Comparison of ENCODE assay signal across 1 cellular context in genomic region chr19:4792019-4792865, GRCh38.
TF ChIP-seq lines count a peak whose summit lies in the region.

No MANE protein-coding gene starts in this region.

TF ChIP-seq in IMR-90, 13 proteins besides CTCF, POLR2A, EP300 and RAD21:
- TF ChIP-seq MXI1 (IDR thresholded peaks at IDR 0.05; ENCODE audit: borderline replicate concordance, low read depth, low read length) = peak; percentile 44; the same call in 1 of the 2 replicates
